In the genomic region with DNA sequence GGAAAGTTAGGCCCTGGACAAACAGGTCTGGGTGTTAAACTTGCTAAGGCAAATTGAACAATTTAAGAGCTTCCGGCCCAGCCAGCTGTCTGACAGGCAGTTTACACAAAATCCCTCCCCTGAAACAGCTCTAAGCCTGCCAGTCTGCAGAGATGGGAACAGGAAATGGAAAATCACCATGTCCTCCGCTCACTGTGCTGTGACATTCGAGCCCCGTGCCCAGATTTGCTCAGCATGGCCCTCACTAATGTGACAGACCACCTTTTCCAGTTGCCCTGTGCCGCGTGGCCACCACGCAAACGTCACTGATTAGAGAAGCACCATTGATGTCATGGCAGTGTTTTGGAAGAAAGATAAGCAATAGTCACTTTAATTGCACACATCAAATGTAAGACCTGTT, we compare ENCODE assay signal across 10 cellular contexts. TPM values are rescaled to one million over a fixed set of nuclear protein-coding genes. Genes with fewer than 3 reads are reported as not detected.
A peak's percentile ranks its signal among the peaks of the same experiment; 100 is the strongest.
DNase-seq lines count a peak whose midpoint lies in the region; ATAC-seq and TF ChIP-seq lines count a peak whose summit lies in the region.
"Had no signal": no experiment of that assay in that cellular context is flagged by ENCODE, and none has a peak within 500 bp of the region (broad histone marks: within the 10 kb centered on the region; RNA-seq: fewer than 3 reads in every experiment).

No MANE protein-coding gene starts in this region.

- H3K36me3 ChIP-seq in right atrium auricular region (peaks cover 5% of the 10 kb centered on the region), transverse colon (no peaks in the 10 kb centered on the region)

- TF ChIP-seq CTCF in right atrium auricular region (IDR thresholded peaks at IDR 0.05) (no peak), transverse colon (IDR thresholded peaks at IDR 0.05) (no peak)

- no peaks in the 10 kb centered on the region for H3K36me3 Mint-ChIP-seq in activated naive CD4-positive, alpha-beta T cell treated with anti-CD3 and anti-CD28 coated beads, Interleukin-2, amount 50 U/mL, for 72 hours
- H3K36me3 Mint-ChIP-seq: activated naive CD4-positive, alpha-beta T cell treated with anti-CD3 and anti-CD28 coated beads, Interleukin-2, amount 50 U/mL, for 24 hours; naive thymus-derived CD8-positive, alpha-beta T cell had no signal

- peaks cover 0 to 33% of the 10 kb centered on the region in 2 donors for H3K4me1 ChIP-seq in right atrium auricular region
- peaks cover 17 to 57% (median 40%) of the 10 kb centered on the region in 4 donors for H3K4me1 ChIP-seq in transverse colon

- no peaks in the 10 kb centered on the region for H3K27me3 ChIP-seq in right atrium auricular region
- no peaks in the 10 kb centered on the region for H3K27me3 ChIP-seq in transverse colon

- ATAC-seq in activated naive CD4-positive, alpha-beta T cell treated with anti-CD3 and anti-CD28 coated beads, Interleukin-2, amount 50 U/mL, for 72 hours, result peak; percentile 40 to 68
- ATAC-seq in GM19467 (IDR thresholded peaks at IDR 0.05; ENCODE audit: unreplicated experiment), result no peak
- no peak for ATAC-seq in HG03571 (IDR thresholded peaks at IDR 0.05; ENCODE audit: unreplicated experiment)
- ATAC-seq: naive thymus-derived CD8-positive, alpha-beta T cell had no signal

- intact Hi-C loops in transverse colon (cut with DNase I; ENCODE audit: low total_unique reads), result no loop called here

- in situ Hi-C loops in transverse colon (cut with MboI; ENCODE audit: low pct_ligation_motif_present in 1 of 4, low pct_unique_long_range_greater_than_20kb in 1 of 4, low sequenced_read_pairs in 3 of 4), result no loop called here

- H3K27ac Mint-ChIP-seq in activated naive CD4-positive, alpha-beta T cell treated with anti-CD3 and anti-CD28 coated beads, Interleukin-2, amount 50 U/mL, for 72 hours, result peak overlapping the region in 1 of 2 donors; percentile 48
- H3K27ac Mint-ChIP-seq: activated naive CD4-positive, alpha-beta T cell treated with anti-CD3 and anti-CD28 coated beads, Interleukin-2, amount 50 U/mL, for 24 hours had no signal

- no peaks in the 10 kb centered on the region for H3K9me3 ChIP-seq in right atrium auricular region
- H3K9me3 ChIP-seq in transverse colon, result no peaks in the 10 kb centered on the region

- H3K27ac ChIP-seq in right atrium auricular region, result peak overlapping the region; percentile 33 to 84
- H3K27ac ChIP-seq in transverse colon, result peak overlapping the region; percentile 62 to 82 (median 70)

- DNase-seq in activated naive CD4-positive, alpha-beta T cell treated with anti-CD3 and anti-CD28 coated beads, Interleukin-2, amount 50 U/mL, for 72 hours (ENCODE audit: low spot score in 2 of 2), result no peak
- no peak for DNase-seq in activated naive CD4-positive, alpha-beta T cell treated with anti-CD3 and anti-CD28 coated beads, Interleukin-2, amount 50 U/mL, for 16 hours
- DNase-seq in NCI-H69 (lab: John Stamatoyannopoulos, UW), result peak; percentile 74
- no peak for DNase-seq in right atrium auricular region (ENCODE audit: low spot score)
- peak; percentile 65 for DNase-seq in transverse colon
- no peak for DNase-seq in T1000 (lab: John Stamatoyannopoulos, UW)

- H3K4me3 ChIP-seq in right atrium auricular region, result no peak overlapping the region
- no peak overlapping the region for H3K4me3 ChIP-seq in transverse colon

- H3K9me3 Mint-ChIP-seq in activated naive CD4-positive, alpha-beta T cell treated with anti-CD3 and anti-CD28 coated beads, Interleukin-2, amount 50 U/mL, for 72 hours, result no peaks in the 10 kb centered on the region
- H3K9me3 Mint-ChIP-seq: activated naive CD4-positive, alpha-beta T cell treated with anti-CD3 and anti-CD28 coated beads, Interleukin-2, amount 50 U/mL, for 24 hours; naive thymus-derived CD8-positive, alpha-beta T cell had no signal

- WGBS in transverse colon (ENCODE audit: low coverage in 1 of 2), 2 donors, result 20 to 43% methylated on average over 1 to 8 of the region's 8 CpGs

- TF ChIP-seq POLR2A in transverse colon (IDR thresholded peaks at IDR 0.05), result no peak

- no peak for TF ChIP-seq EP300 in transverse colon (IDR thresholded peaks at IDR 0.05; ENCODE audit: low read depth)

RNA-seq across cellular contexts. Expression of a gene that starts 41.0 kb away (rescaled TPM):
- total RNA-seq in activated naive CD4-positive, alpha-beta T cell treated with anti-CD3 and anti-CD28 coated beads, Interleukin-2, amount 50 U/mL, for 72 hours, result under 1 TPM; 0.07 to 0.12 TPM
- total RNA-seq in right atrium auricular region (1 to 10 TPM; 2.7 to 5.5 TPM), transverse colon (10 to 100 TPM; 23.9 to 37.6 (median 28.3) TPM)
- total RNA-seq: naive thymus-derived CD8-positive, alpha-beta T cell had no signal

RNA-seq across cellular contexts. Expression of a gene that starts 42.1 kb away (rescaled TPM):
- not detected for total RNA-seq in activated naive CD4-positive, alpha-beta T cell treated with anti-CD3 and anti-CD28 coated beads, Interleukin-2, amount 50 U/mL, for 72 hours
- total RNA-seq in right atrium auricular region, result not detected
- total RNA-seq in transverse colon, result not detected
- total RNA-seq: naive thymus-derived CD8-positive, alpha-beta T cell had no signal

Comparison
In these comparisons a context has a peak if more than half of its experiments do, and no peak if none do; other contexts are left out.
1. ATAC-seq: peak in activated naive CD4-positive, alpha-beta T cell treated with anti-CD3 and anti-CD28 coated beads, Interleukin-2, amount 50 U/mL, for 72 hours (2 of 2); none in GM19467 (single experiment) and HG03571 (single experiment).
2. DNase-seq: peak in NCI-H69 (single experiment) and transverse colon (single experiment); none in activated naive CD4-positive, alpha-beta T cell treated with anti-CD3 and anti-CD28 coated beads, Interleukin-2, amount 50 U/mL, for 72 hours (0 of 2), activated naive CD4-positive, alpha-beta T cell treated with anti-CD3 and anti-CD28 coated beads, Interleukin-2, amount 50 U/mL, for 16 hours (single experiment), right atrium auricular region (single experiment) and T1000 (single experiment).